ENCODE assay signal across 16 cellular contexts in genomic region chr6:139894271-139894670, GRCh38.
DNase-seq lines count a peak whose midpoint lies in the region; ATAC-seq, FAIRE-seq and TF ChIP-seq lines count a peak whose summit lies in the region.
"Had no signal": no experiment of that assay in that cellular context is flagged by ENCODE, and none has a peak within 500 bp of the region (broad histone marks: within the 10 kb centered on the region; RNA-seq: fewer than 3 reads in every experiment).

No MANE protein-coding gene starts in this region.

- no peak overlapping the region for H2BK120ac ChIP-seq in mesenchymal stem cell (ENCODE audit: low read depth, low read length)

- H3K36me3 ChIP-seq in K562 (ENCODE audit: control insufficient read depth, insufficient read depth, low read length): no peaks in the 10 kb centered on the region
- peaks cover 0 to 3% of the 10 kb centered on the region in 2 experiments for H3K36me3 ChIP-seq in mesenchymal stem cell (ENCODE audit: control insufficient read depth in 1 of 2, insufficient read depth in 2 of 2, low read depth in 1 of 2, low read length in 2 of 2)
- no peaks in the 10 kb centered on the region for H3K36me3 ChIP-seq in testis (ENCODE audit: low read depth, missing control alignments)
- H3K36me3 ChIP-seq: BE2C had no signal

- H3K14ac ChIP-seq in mesenchymal stem cell (ENCODE audit: low read length in 2 of 2): no peak overlapping the region

- TF ChIP-seq RAD21 in K562 (CRISPR knock-in tag; conservative IDR thresholded peaks at IDR 0.05 in 1 of 2, IDR thresholded peaks at IDR 0.05 in 1 of 2): no peak

- DNase-seq in K562 (ENCODE audit: extremely low read depth in 1 of 4, low spot score in 3 of 4) (no peak), left cardiac atrium (peak; percentile 20), mesenchymal stem cell (no peak), testis (peak; percentile 60), NCI-H2171 (lab: John Stamatoyannopoulos, UW) (no peak)
- DNase-seq: BE2C; Caco-2; CD8-positive, alpha-beta memory T cell; DND-41; GDM1 had no signal

- H3K4me2 ChIP-seq in K562 (ENCODE audit: insufficient read depth, low read length): no peak overlapping the region
- no peak overlapping the region for H3K4me2 ChIP-seq in mesenchymal stem cell (ENCODE audit: low read length, poor library complexity, severe bottlenecking)
- H3K4me2 ChIP-seq: A549 had no signal

- H2AFZ ChIP-seq in K562 (ENCODE audit: low read depth, low read length) (peak overlapping the region; percentile 37; the same call in 1 of the 2 replicates), mesenchymal stem cell (ENCODE audit: low read depth, low read length) (peak overlapping the region; percentile 64)

- no peaks in the 10 kb centered on the region for H3K27me3 ChIP-seq in K562 (ENCODE audit: control insufficient read depth in 2 of 2, insufficient read depth in 2 of 2, low read length in 2 of 2)
- H3K27me3 ChIP-seq in mesenchymal stem cell (ENCODE audit: control insufficient read depth in 1 of 2, insufficient read depth in 1 of 2, low read length in 2 of 2): no peaks in the 10 kb centered on the region
- no peaks in the 10 kb centered on the region for H3K27me3 ChIP-seq in testis
- H3K27me3 ChIP-seq: BE2C had no signal

- in situ Hi-C loops in K562 (cut with MboI): no loop called here

- no peak overlapping the region for H3K27ac ChIP-seq in K562 (ENCODE audit: extremely low read depth, low read depth, low read length)
- H3K27ac ChIP-seq in mesenchymal stem cell (ENCODE audit: low read length, poor library complexity, severe bottlenecking): no peak overlapping the region
- peak overlapping the region in 1 of 2 donors; percentile 43 for H3K27ac ChIP-seq in testis
- H3K27ac ChIP-seq: A549, C4-2B had no signal

- H4K91ac ChIP-seq in mesenchymal stem cell (ENCODE audit: low read length): peak overlapping the region; percentile 80

- peak overlapping the region; percentile 9 for H2AK5ac ChIP-seq in mesenchymal stem cell (ENCODE audit: low read length, severe bottlenecking)

- BruUV-seq in K562 (replicated peaks; lab: Mats Ljungman, UMichigan): no TSS peak

- no peak for TF ChIP-seq EP300 in K562 (IDR thresholded peaks at IDR 0.05; ENCODE audit: low read length)

- ATAC-seq in K562: peak; percentile 66
- ATAC-seq in left cardiac atrium: no peak
- no peak for ATAC-seq in GM18907 (IDR thresholded peaks at IDR 0.05; ENCODE audit: unreplicated experiment)
- ATAC-seq in HG03469 (IDR thresholded peaks at IDR 0.05; ENCODE audit: unreplicated experiment): no peak
- ATAC-seq: A549, HCT116 had no signal

- H3K4me3 ChIP-seq in K562 (no peak overlapping the region), mesenchymal stem cell (ENCODE audit: insufficient read depth in 1 of 2, low read depth in 1 of 2, low read length in 2 of 2) (no peak overlapping the region), testis (no peak overlapping the region)
- H3K4me3 ChIP-seq: A549 had no signal

- H3K9ac ChIP-seq in K562 (ENCODE audit: insufficient read depth in 1 of 2, low read depth in 2 of 2, low read length in 2 of 2) (no peak overlapping the region), mesenchymal stem cell (ENCODE audit: low read length) (no peak overlapping the region)

- peak overlapping the region; percentile 23 to 26 for H3K18ac ChIP-seq in mesenchymal stem cell (ENCODE audit: low read depth in 1 of 2, low read length in 2 of 2)

- H3K79me1 ChIP-seq in mesenchymal stem cell (replicated peaks; ENCODE audit: low read length, poor library complexity, severe bottlenecking): no peaks in the 10 kb centered on the region

- H3K4me1 ChIP-seq in K562 (replicated peaks in 1 of 2; ENCODE audit: control insufficient read depth in 2 of 2, insufficient read depth in 2 of 2, low read length in 2 of 2): no peaks in the 10 kb centered on the region
- H3K4me1 ChIP-seq in mesenchymal stem cell (ENCODE audit: control insufficient read depth, insufficient read depth, low read depth, low read length): no peaks in the 10 kb centered on the region
- H3K4me1 ChIP-seq in testis: no peaks in the 10 kb centered on the region
- H3K4me1 ChIP-seq: A549, BE2C had no signal

- POLR2A ChIA-PET in K562 (lab: Yijun Ruan, JAX): no interaction called here

- no peak for TF ChIP-seq POLR2A in K562 (conservative IDR thresholded peaks at IDR 0.05)
- TF ChIP-seq POLR2A in testis (IDR thresholded peaks at IDR 0.05): no peak

- H2BK5ac ChIP-seq in mesenchymal stem cell (ENCODE audit: low read depth, low read length, poor library complexity, severe bottlenecking): no peak overlapping the region

- H2BK12ac ChIP-seq in mesenchymal stem cell (ENCODE audit: low read length in 2 of 2): peak overlapping the region; percentile 77 to 86

- H2BK15ac ChIP-seq in mesenchymal stem cell (ENCODE audit: low read depth, poor library complexity, severe bottlenecking): peak overlapping the region; percentile 67

- H3K9me3 ChIP-seq in K562 (replicated peaks; ENCODE audit: control insufficient read depth, insufficient read depth, low read depth, low read length) (no peaks in the 10 kb centered on the region), mesenchymal stem cell (ENCODE audit: control insufficient read depth, low read length) (no peaks in the 10 kb centered on the region), testis (no peaks in the 10 kb centered on the region)
- H3K9me3 ChIP-seq: A549, BE2C, Caco-2 had no signal

- H4K8ac ChIP-seq in mesenchymal stem cell (ENCODE audit: low read length): peak overlapping the region; percentile 3

- CTCF ChIA-PET in K562 (lab: Yijun Ruan, JAX; ENCODE audit: low intra/inter-chr PET ratio): no interaction called here

- intact Hi-C loops in K562 (cut with micrococcal nuclease): no loop called here
- intact Hi-C loops in left cardiac atrium (cut with DNase I): no loop called here
- intact Hi-C loops in testis (cut with DNase I; ENCODE audit: low total_unique reads): loop anchor here (10.0 kb wide), 1 partner anchor 51 kb away; no protein-coding TSS in a partner anchor

- WGBS in K562 (ENCODE audit: insufficient coverage, low coverage, missing lambda C conversion rate): 37% methylated on average over 8 of the region's 8 CpGs
- WGBS in mesenchymal stem cell: 97% methylated on average over 8 of the region's 8 CpGs
- 34 to 64% methylated on average over 7 to 8 of the region's 8 CpGs for WGBS in testis, 2 donors

- H3K4ac ChIP-seq in mesenchymal stem cell (ENCODE audit: low read depth in 1 of 2, low read length in 2 of 2): no peak overlapping the region

- H3K9me1 ChIP-seq in K562 (ENCODE audit: control insufficient read depth, insufficient read depth, low read length): no peaks in the 10 kb centered on the region

- no peak for FAIRE-seq in K562 (lab: Jason Lieb, UNC)
- FAIRE-seq: A549, GM12892 had no signal

- no peaks in the 10 kb centered on the region for H4K20me1 ChIP-seq in K562 (replicated peaks; ENCODE audit: control insufficient read depth, insufficient read depth, low read length)

- no peak overlapping the region for H3K23ac ChIP-seq in mesenchymal stem cell (ENCODE audit: low read length in 2 of 2)

- TF ChIP-seq CTCF in K562 (IDR thresholded peaks at IDR 0.05 in 2 of 3, conservative IDR thresholded peaks at IDR 0.05 in 1 of 3; ENCODE audit: insufficient read depth in 2 of 3, low read depth in 1 of 3, low read length in 3 of 3) (no peak), testis (IDR thresholded peaks at IDR 0.05) (no peak)

- H3K79me2 ChIP-seq in K562 (ENCODE audit: control insufficient read depth, insufficient read depth, low read length): no peaks in the 10 kb centered on the region

TF ChIP-seq in K562, 482 proteins besides CTCF, POLR2A, EP300 and RAD21 (continues in another document):
- TF ChIP-seq HCFC1 (IDR thresholded peaks at IDR 0.05; ENCODE audit: low read depth, low read length): no peak
- TF ChIP-seq CBX1 (IDR thresholded peaks at IDR 0.05; ENCODE audit: low read depth): no peak
- TF ChIP-seq PTTG1 (tag; IDR thresholded peaks at IDR 0.05; ENCODE audit: low read depth): no peak
- TF ChIP-seq USF1 (CRISPR knock-in tag; IDR thresholded peaks at IDR 0.05): no peak
- TF ChIP-seq, protein P1, sequence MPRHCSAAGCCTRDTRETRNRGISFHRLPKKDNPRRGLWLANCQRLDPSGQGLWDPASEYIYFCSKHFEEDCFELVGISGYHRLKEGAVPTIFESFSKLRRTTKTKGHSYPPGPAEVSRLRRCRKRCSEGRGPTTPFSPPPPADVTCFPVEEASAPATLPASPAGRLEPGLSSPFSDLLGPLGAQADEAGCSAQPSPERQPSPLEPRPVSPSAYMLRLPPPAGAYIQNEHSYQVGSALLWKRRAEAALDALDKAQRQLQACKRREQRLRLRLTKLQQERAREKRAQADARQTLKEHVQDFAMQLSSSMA (CRISPR knock-in tag; IDR thresholded peaks at IDR 0.05): no peak
- no peak for TF ChIP-seq NFATC3 (IDR thresholded peaks at IDR 0.05)
- TF ChIP-seq TAL1 (IDR thresholded peaks at IDR 0.05): no peak
- no peak for TF ChIP-seq SMARCA4 (IDR thresholded peaks at IDR 0.05)
- no peak for TF ChIP-seq ARHGAP35 (IDR thresholded peaks at IDR 0.05; ENCODE audit: partially characterized antibody)
- TF ChIP-seq TFE3 (CRISPR knock-in tag; IDR thresholded peaks at IDR 0.05): no peak

Comparison
In these comparisons a context has a peak if more than half of its experiments do, and no peak if none do; other contexts are left out.
1. DNase-seq: peak in left cardiac atrium (single experiment) and testis (single experiment); none in K562 (0 of 4), mesenchymal stem cell (single experiment) and NCI-H2171 (single experiment).